ENCODE assay signal across 22 cellular contexts in the genomic region with DNA sequence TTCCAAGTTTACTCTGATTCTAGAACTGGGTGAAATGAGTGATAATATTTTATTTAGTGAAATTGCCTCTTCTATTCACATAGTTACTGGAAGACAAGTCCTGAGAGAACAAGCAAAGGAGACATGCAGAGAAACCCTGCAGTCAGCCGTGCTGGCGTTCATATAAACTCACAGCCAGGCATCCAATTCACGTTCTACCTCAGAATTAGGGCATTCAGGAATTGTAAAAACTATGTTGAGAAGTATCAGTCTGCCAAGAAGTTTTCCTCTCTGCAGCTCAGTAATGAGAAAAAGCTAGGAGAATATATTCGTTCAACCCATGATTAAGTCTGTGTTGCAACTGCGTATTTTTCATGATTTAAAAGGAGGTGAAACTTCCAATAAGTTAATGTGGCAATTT.
"Had no signal": no experiment of that assay in that cellular context is flagged by ENCODE, and none has a peak within 500 bp of the region (broad histone marks: within the 10 kb centered on the region; RNA-seq: fewer than 3 reads in every experiment).

No MANE protein-coding gene starts in this region.

- H3K4me3 ChIP-seq: heart right ventricle, uterus had no signal

- H3K27ac ChIP-seq: brain microvascular endothelial cell, heart right ventricle, uterus, VCaP had no signal

- H3K36me3 Mint-ChIP-seq: memory B cell; stimulated activated naive B cell treated with anti-CD40 and anti-IgM and Interleukin-4, amounts not matched to agents 10 μg/mL and 1 μg/mL and 100 μg/mL, for 72 hours had no signal

- H3K27me3 ChIP-seq: brain microvascular endothelial cell, heart right ventricle, uterus had no signal

- H3K9me3 ChIP-seq: heart right ventricle, uterus had no signal

- H3K4me3 Mint-ChIP-seq: activated CD4-positive, alpha-beta memory T cell treated with anti-CD3 and anti-CD28 coated beads, Interleukin-2, amount 10 ng/mL, durations not matched to agents 7 days and 5 days; activated CD4-positive, alpha-beta T cell treated with anti-CD3 and anti-CD28 coated beads, Interleukin-2, amount 10 ng/mL, durations not matched to agents 24 days and 14 days; activated naive CD8-positive, alpha-beta T cell treated with anti-CD3 and anti-CD28 coated beads, Interleukin-2, amount 50 U/mL, for 24 hours; memory B cell; nephron; stimulated activated naive B cell treated with anti-CD40 and anti-IgM and Interleukin-4, amounts not matched to agents 10 μg/mL and 1 μg/mL and 100 μg/mL, for 72 hours had no signal

- H3K27me3 Mint-ChIP-seq: activated CD4-positive, alpha-beta memory T cell treated with anti-CD3 and anti-CD28 coated beads, Interleukin-2, amount 10 ng/mL, durations not matched to agents 7 days and 5 days; activated CD4-positive, alpha-beta T cell treated with anti-CD3 and anti-CD28 coated beads, Interleukin-2, amount 10 ng/mL, durations not matched to agents 24 days and 14 days; memory B cell; stimulated activated naive B cell treated with anti-CD40 and anti-IgM and Interleukin-4, amounts not matched to agents 10 μg/mL and 1 μg/mL and 100 μg/mL, for 72 hours had no signal

- H3K36me3 ChIP-seq: brain microvascular endothelial cell, heart right ventricle, uterus had no signal

- ATAC-seq: activated CD4-positive, CD25-positive, alpha-beta regulatory T cell treated with anti-CD3 and anti-CD28 coated beads, Interleukin-2, amount 50 U/mL, for 24 hours; activated naive CD8-positive, alpha-beta T cell treated with anti-CD3 and anti-CD28 coated beads, Interleukin-2, amount 50 U/mL, for 24 hours; heart right ventricle; left cardiac atrium; sciatic nerve; stimulated activated naive B cell treated with anti-CD40 and anti-IgM and Interleukin-4, amounts not matched to agents 10 μg/mL and 1 μg/mL and 100 μg/mL, for 72 hours had no signal

- H3K27ac Mint-ChIP-seq: activated CD4-positive, alpha-beta memory T cell treated with anti-CD3 and anti-CD28 coated beads, Interleukin-2, amount 10 ng/mL, durations not matched to agents 7 days and 5 days; activated CD4-positive, alpha-beta T cell treated with anti-CD3 and anti-CD28 coated beads, Interleukin-2, amount 10 ng/mL, durations not matched to agents 24 days and 14 days; activated naive CD8-positive, alpha-beta T cell treated with anti-CD3 and anti-CD28 coated beads, Interleukin-2, amount 50 U/mL, for 24 hours; memory B cell; nephron; stimulated activated naive B cell treated with anti-CD40 and anti-IgM and Interleukin-4, amounts not matched to agents 10 μg/mL and 1 μg/mL and 100 μg/mL, for 72 hours had no signal

- DNase-seq: activated CD4-positive, alpha-beta memory T cell treated with anti-CD3 and anti-CD28 coated beads, Interleukin-2, amount 10 ng/mL, durations not matched to agents 7 days and 5 days; activated CD4-positive, alpha-beta T cell treated with anti-CD3 and anti-CD28 coated beads, Interleukin-2, amount 10 ng/mL, durations not matched to agents 24 days and 14 days; activated effector memory CD4-positive, alpha-beta T cell treated with anti-CD3 and anti-CD28 coated beads, Interleukin-2, amount 50 U/mL, for 16 hours; activated naive CD4-positive, alpha-beta T cell treated with anti-CD3 and anti-CD28 coated beads, Interleukin-2, amount 50 U/mL, for 16 hours; activated naive CD8-positive, alpha-beta T cell treated with anti-CD3 and anti-CD28 coated beads, Interleukin-2, amount 50 U/mL, for 24 hours; caudate nucleus; effector memory CD4-positive, alpha-beta T cell; heart right ventricle; islet precursor cell; left cardiac atrium; nucleus accumbens; small intestine; stimulated activated CD4-positive, alpha-beta T cell treated with anti-CD3 and anti-CD28 coated beads, Interleukin-2, amount 100 ng/mL, for 24 hours; stimulated activated naive B cell treated with anti-CD40 and anti-IgM and Interleukin-4, amounts not matched to agents 10 μg/mL and 1 μg/mL and 100 μg/mL, for 72 hours; trophoblast cell; uterus had no signal

- H3K4me1 ChIP-seq: heart right ventricle, uterus had no signal

- H3K4me1 Mint-ChIP-seq: activated CD4-positive, alpha-beta memory T cell treated with anti-CD3 and anti-CD28 coated beads, Interleukin-2, amount 10 ng/mL, durations not matched to agents 7 days and 5 days; activated CD4-positive, alpha-beta T cell treated with anti-CD3 and anti-CD28 coated beads, Interleukin-2, amount 10 ng/mL, durations not matched to agents 24 days and 14 days; activated naive CD8-positive, alpha-beta T cell treated with anti-CD3 and anti-CD28 coated beads, Interleukin-2, amount 50 U/mL, for 24 hours; memory B cell; nephron; stimulated activated naive B cell treated with anti-CD40 and anti-IgM and Interleukin-4, amounts not matched to agents 10 μg/mL and 1 μg/mL and 100 μg/mL, for 72 hours had no signal

- H3K9me3 Mint-ChIP-seq: activated CD4-positive, alpha-beta memory T cell treated with anti-CD3 and anti-CD28 coated beads, Interleukin-2, amount 10 ng/mL, durations not matched to agents 7 days and 5 days; activated CD4-positive, alpha-beta T cell treated with anti-CD3 and anti-CD28 coated beads, Interleukin-2, amount 10 ng/mL, durations not matched to agents 24 days and 14 days; activated naive CD8-positive, alpha-beta T cell treated with anti-CD3 and anti-CD28 coated beads, Interleukin-2, amount 50 U/mL, for 24 hours; memory B cell; nephron; stimulated activated naive B cell treated with anti-CD40 and anti-IgM and Interleukin-4, amounts not matched to agents 10 μg/mL and 1 μg/mL and 100 μg/mL, for 72 hours had no signal
